Comparison of ENCODE assay signal across 8 cellular contexts in the genomic region with DNA sequence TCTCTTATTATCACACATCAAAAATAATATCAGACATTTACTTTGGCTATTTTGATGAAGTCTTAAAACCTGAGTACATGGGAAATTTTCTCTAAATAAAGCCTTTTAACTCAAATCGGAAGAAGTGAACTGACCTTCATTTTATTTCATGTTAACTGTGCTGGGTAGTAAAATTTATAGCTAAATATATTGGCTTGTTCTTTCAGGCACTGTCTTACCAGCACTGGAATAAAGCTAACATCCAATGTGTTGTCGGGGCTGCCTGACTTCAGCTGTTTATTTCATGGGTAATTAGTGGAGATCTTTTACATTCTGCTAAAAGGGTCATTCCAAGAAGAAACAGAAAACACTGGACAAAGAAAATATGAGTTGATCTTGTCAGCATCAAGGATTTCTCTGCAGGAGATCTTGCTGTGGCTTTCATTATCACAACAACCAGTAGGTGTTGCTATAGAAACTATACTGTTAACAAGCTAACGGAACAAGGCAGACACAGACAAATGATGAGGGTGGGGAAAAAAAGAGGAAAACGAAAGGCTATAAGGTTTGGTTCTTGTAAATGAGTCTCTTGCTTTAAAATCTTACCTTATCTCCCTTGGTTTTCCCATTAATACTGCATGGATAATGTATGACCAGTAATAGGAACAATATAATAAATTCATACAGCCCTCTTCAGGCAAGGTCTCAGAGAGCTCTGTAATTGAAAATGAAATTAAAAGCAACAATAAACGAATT.
A peak's percentile ranks its signal among the peaks of the same experiment; 100 is the strongest.
DNase-seq lines count a peak whose midpoint lies in the region; ATAC-seq and TF ChIP-seq lines count a peak whose summit lies in the region.

No MANE protein-coding gene starts in this region.

- DNase-seq in AML-193 (lab: John Stamatoyannopoulos, UW) (peak; percentile 93 to 96), NCI-H345 treated with DMSO at 0.1 percent for 48 hours (lab: John Stamatoyannopoulos, UW; ENCODE audit: unreplicated experiment) (peak; percentile 26), choroid plexus epithelial cell (ENCODE audit: low read depth) (peak; percentile 91), midbrain (lab: John Stamatoyannopoulos, UW) (no peak)
- DNase-seq in stimulated activated effector memory CD8-positive, alpha-beta T cell treated with anti-CD3 and anti-CD28 coated beads, Interleukin-12 subunit alpha, Interleukin-12 subunit beta, amount 100 ng/mL, for 72 hours (ENCODE audit: low spot score in 2 of 2), result no peak
- no peak for DNase-seq in stimulated activated naive CD8-positive, alpha-beta T cell treated with anti-CD3 and anti-CD28 coated beads, Interleukin-15, Interleukin-2, amounts not matched to agents 100 U/mL and 50 U/mL, for 24 hours

- H3K4me3 Mint-ChIP-seq in stimulated activated effector memory CD8-positive, alpha-beta T cell treated with anti-CD3 and anti-CD28 coated beads, Interleukin-12 subunit alpha, Interleukin-12 subunit beta, amount 100 ng/mL, for 72 hours, result peak overlapping the region; percentile 3

- H3K36me3 Mint-ChIP-seq in stimulated activated effector memory CD8-positive, alpha-beta T cell treated with anti-CD3 and anti-CD28 coated beads, Interleukin-12 subunit alpha, Interleukin-12 subunit beta, amount 100 ng/mL, for 72 hours, result no peaks in the 10 kb centered on the region

- H3K27ac Mint-ChIP-seq in stimulated activated effector memory CD8-positive, alpha-beta T cell treated with anti-CD3 and anti-CD28 coated beads, Interleukin-12 subunit alpha, Interleukin-12 subunit beta, amount 100 ng/mL, for 72 hours, result no peak overlapping the region

- ATAC-seq in GM19023 (IDR thresholded peaks at IDR 0.05; ENCODE audit: unreplicated experiment) (peak; percentile 79), HG03095 (IDR thresholded peaks at IDR 0.05; ENCODE audit: unreplicated experiment) (peak; percentile 86)
- ATAC-seq in stimulated activated effector memory CD8-positive, alpha-beta T cell treated with anti-CD3 and anti-CD28 coated beads, Interleukin-12 subunit alpha, Interleukin-12 subunit beta, amount 100 ng/mL, for 72 hours, result peak; percentile 43
- no peak for ATAC-seq in stimulated activated naive CD8-positive, alpha-beta T cell treated with anti-CD3 and anti-CD28 coated beads, Interleukin-15, Interleukin-2, amounts not matched to agents 100 U/mL and 50 U/mL, for 24 hours

- no peak for TF ChIP-seq CTCF in choroid plexus epithelial cell (conservative IDR thresholded peaks at IDR 0.05; ENCODE audit: low read depth, low read length)

- peak overlapping the region; percentile 43 for H3K4me3 ChIP-seq in choroid plexus epithelial cell (ENCODE audit: low read depth, low read length)

- H3K4me1 Mint-ChIP-seq in stimulated activated effector memory CD8-positive, alpha-beta T cell treated with anti-CD3 and anti-CD28 coated beads, Interleukin-12 subunit alpha, Interleukin-12 subunit beta, amount 100 ng/mL, for 72 hours, result no peaks in the 10 kb centered on the region

- H3K9me3 Mint-ChIP-seq in stimulated activated effector memory CD8-positive, alpha-beta T cell treated with anti-CD3 and anti-CD28 coated beads, Interleukin-12 subunit alpha, Interleukin-12 subunit beta, amount 100 ng/mL, for 72 hours, result peaks cover 2% of the 10 kb centered on the region

Comparison
In these comparisons a context has a peak if more than half of its experiments do, and no peak if none do; other contexts are left out.
1. DNase-seq: peak in AML-193 (2 of 2), NCI-H345 treated with DMSO at 0.1 percent for 48 hours (single experiment) and choroid plexus epithelial cell (single experiment); none in stimulated activated effector memory CD8-positive, alpha-beta T cell treated with anti-CD3 and anti-CD28 coated beads, Interleukin-12 subunit alpha, Interleukin-12 subunit beta, amount 100 ng/mL, for 72 hours (0 of 2), midbrain (single experiment) and stimulated activated naive CD8-positive, alpha-beta T cell treated with anti-CD3 and anti-CD28 coated beads, Interleukin-15, Interleukin-2, amounts not matched to agents 100 U/mL and 50 U/mL, for 24 hours (single experiment).